10 cellular contexts compared by ENCODE assay signal in genomic region chr19:53942001-53942786, GRCh38.
DNase-seq lines count a peak whose midpoint lies in the region; ATAC-seq and TF ChIP-seq lines count a peak whose summit lies in the region.
"Had no signal": no experiment of that assay in that cellular context is flagged by ENCODE, and none has a peak within 500 bp of the region (broad histone marks: within the 10 kb centered on the region; RNA-seq: fewer than 3 reads in every experiment).

No MANE protein-coding gene starts in this region.

- H3K36me3 ChIP-seq in NT2/D1 (ENCODE audit: insufficient read depth, insufficient read length, low read length): no peaks in the 10 kb centered on the region

- H3K9me3 Mint-ChIP-seq in activated T-cell treated with anti-CD3 and anti-CD28 coated beads, Interleukin-2, amount 50 U/mL, for 24 hours: no peaks in the 10 kb centered on the region

- H3K4me1 ChIP-seq in NT2/D1 (ENCODE audit: insufficient read depth, insufficient read length): peaks cover 4% of the 10 kb centered on the region

- no peaks in the 10 kb centered on the region for H3K4me1 Mint-ChIP-seq in activated T-cell treated with anti-CD3 and anti-CD28 coated beads, Interleukin-2, amount 50 U/mL, for 24 hours (ENCODE audit: low read depth)
- H3K4me1 Mint-ChIP-seq: nephron had no signal

- H3K27ac Mint-ChIP-seq in activated T-cell treated with anti-CD3 and anti-CD28 coated beads, Interleukin-2, amount 50 U/mL, for 24 hours: no peak overlapping the region
- H3K27ac Mint-ChIP-seq: nephron had no signal

- no peaks in the 10 kb centered on the region for H3K27me3 ChIP-seq in NT2/D1 (ENCODE audit: insufficient read depth, insufficient read length)

- peak overlapping the region; percentile 59 for H3K4me3 ChIP-seq in NT2/D1 (ENCODE audit: insufficient read length, low read depth)
- H3K4me3 ChIP-seq in fibroblast of mammary gland (ENCODE audit: control insufficient read depth, low read depth, low read length): no peak overlapping the region
- no peak overlapping the region for H3K4me3 ChIP-seq in retinal pigment epithelial cell (ENCODE audit: low read length)

- ATAC-seq in GM18858 (IDR thresholded peaks at IDR 0.05; ENCODE audit: unreplicated experiment): no peak

- peak; percentile 34 for DNase-seq in activated T-cell treated with anti-CD3 and anti-CD28 coated beads, Interleukin-2, amount 50 U/mL, for 24 hours
- DNase-seq in activated T-cell treated with anti-CD3 and anti-CD28 coated beads for 4 hours (no peak), NT2/D1 (ENCODE audit: low read depth, low spot score) (peak; percentile 82), fibroblast of mammary gland (ENCODE audit: low read depth) (peak; percentile 10), retinal pigment epithelial cell (ENCODE audit: low read depth) (no peak), cortex of kidney (lab: John Stamatoyannopoulos, UW) (no peak), hippocampal formation (lab: John Stamatoyannopoulos, UW) (no peak)
- DNase-seq: NCI-H2171 treated with DMSO at 0.1 percent for 48 hours had no signal

- H3K4me3 Mint-ChIP-seq in activated T-cell treated with anti-CD3 and anti-CD28 coated beads, Interleukin-2, amount 50 U/mL, for 24 hours: no peak overlapping the region
- H3K4me3 Mint-ChIP-seq: nephron had no signal

- no peaks in the 10 kb centered on the region for H3K36me3 Mint-ChIP-seq in activated T-cell treated with anti-CD3 and anti-CD28 coated beads, Interleukin-2, amount 50 U/mL, for 24 hours (ENCODE audit: low read depth)

- H3K9ac ChIP-seq in NT2/D1 (ENCODE audit: insufficient read length, low read depth): peak overlapping the region; percentile 81

- TF ChIP-seq CTCF in fibroblast of mammary gland (conservative IDR thresholded peaks at IDR 0.05; ENCODE audit: control insufficient read depth, insufficient read depth, low read depth, low read length) (no peak), retinal pigment epithelial cell (conservative IDR thresholded peaks at IDR 0.05; ENCODE audit: low read depth, low read length) (peak; percentile 2)

- peaks cover 64% of the 10 kb centered on the region for H3K27me3 Mint-ChIP-seq in activated T-cell treated with anti-CD3 and anti-CD28 coated beads, Interleukin-2, amount 50 U/mL, for 24 hours

- H3K9me3 ChIP-seq in NT2/D1 (ENCODE audit: insufficient read depth, low read length): no peaks in the 10 kb centered on the region

Comparison
In these comparisons a context has a peak if more than half of its experiments do, and no peak if none do; other contexts are left out.
1. DNase-seq: peak in activated T-cell treated with anti-CD3 and anti-CD28 coated beads, Interleukin-2, amount 50 U/mL, for 24 hours (single experiment), NT2/D1 (single experiment) and fibroblast of mammary gland (single experiment); none in activated T-cell treated with anti-CD3 and anti-CD28 coated beads for 4 hours (single experiment), retinal pigment epithelial cell (single experiment), cortex of kidney (single experiment) and hippocampal formation (0 of 2).